1 cellular context compared by ENCODE assay signal in the genomic region with DNA sequence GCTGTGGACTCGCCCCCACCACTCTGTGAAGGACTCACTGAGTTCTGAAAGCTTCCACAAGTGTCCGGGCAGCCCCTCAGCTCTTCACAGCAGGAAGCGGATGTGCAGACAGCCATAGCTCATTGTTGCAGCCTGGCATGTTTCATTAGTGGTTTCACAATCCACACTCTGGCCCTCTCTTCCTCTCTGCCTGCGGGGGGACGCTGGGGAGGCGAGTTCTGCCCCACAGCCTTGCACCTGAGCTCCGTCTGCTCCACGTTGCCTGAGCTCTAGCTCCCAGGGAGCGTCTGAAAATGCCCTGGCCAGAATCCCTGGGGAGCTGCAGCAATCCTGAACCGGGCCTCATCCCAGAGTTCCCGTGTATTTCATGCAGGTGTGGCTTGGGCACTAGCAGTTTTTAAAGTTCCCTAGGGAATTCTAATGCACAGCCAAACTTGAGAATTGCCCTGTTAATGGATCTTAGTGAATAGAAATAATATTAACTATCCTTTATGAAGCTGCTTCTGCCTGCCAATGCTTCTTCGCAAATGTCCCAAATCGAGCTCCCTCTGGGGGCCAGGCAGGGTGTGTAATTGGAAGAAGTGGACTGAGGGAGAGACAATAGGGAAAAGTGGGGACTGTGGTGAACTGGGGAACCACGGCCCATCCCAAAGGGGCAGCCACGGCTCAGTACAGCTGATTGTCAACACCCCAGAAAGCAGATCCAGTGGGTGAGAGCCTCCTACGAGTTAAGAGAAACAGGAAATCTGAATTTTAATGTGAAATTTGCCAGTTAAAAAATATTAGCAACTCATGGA.
TF ChIP-seq lines count a peak whose summit lies in the region.

No MANE protein-coding gene starts in this region.

TF ChIP-seq in HCT116, 20 proteins besides CTCF, POLR2A, EP300 and RAD21 (continued from another document):
- TF ChIP-seq, protein P1, sequence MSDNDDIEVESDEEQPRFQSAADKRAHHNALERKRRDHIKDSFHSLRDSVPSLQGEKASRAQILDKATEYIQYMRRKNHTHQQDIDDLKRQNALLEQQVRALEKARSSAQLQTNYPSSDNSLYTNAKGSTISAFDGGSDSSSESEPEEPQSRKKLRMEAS (IDR thresholded peaks at IDR 0.05), result no peak
- TF ChIP-seq ELF1 (IDR thresholded peaks at IDR 0.05; ENCODE audit: borderline replicate concordance, low read depth) (no peak), TCF7L2 (IDR thresholded peaks at IDR 0.05; ENCODE audit: borderline replicate concordance, extremely low read depth, insufficient read depth, insufficient read length) (no peak), JUND (IDR thresholded peaks at IDR 0.05) (no peak), SRF (IDR thresholded peaks at IDR 0.05; ENCODE audit: low read depth) (no peak)
- TF ChIP-seq, protein P2, sequence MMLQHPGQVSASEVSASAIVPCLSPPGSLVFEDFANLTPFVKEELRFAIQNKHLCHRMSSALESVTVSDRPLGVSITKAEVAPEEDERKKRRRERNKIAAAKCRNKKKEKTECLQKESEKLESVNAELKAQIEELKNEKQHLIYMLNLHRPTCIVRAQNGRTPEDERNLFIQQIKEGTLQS (IDR thresholded peaks at IDR 0.05), result no peak
TF ChIP-seq in HCT116: peak in this region for 0.
